14 cellular contexts compared by ENCODE assay signal in the genomic region with DNA sequence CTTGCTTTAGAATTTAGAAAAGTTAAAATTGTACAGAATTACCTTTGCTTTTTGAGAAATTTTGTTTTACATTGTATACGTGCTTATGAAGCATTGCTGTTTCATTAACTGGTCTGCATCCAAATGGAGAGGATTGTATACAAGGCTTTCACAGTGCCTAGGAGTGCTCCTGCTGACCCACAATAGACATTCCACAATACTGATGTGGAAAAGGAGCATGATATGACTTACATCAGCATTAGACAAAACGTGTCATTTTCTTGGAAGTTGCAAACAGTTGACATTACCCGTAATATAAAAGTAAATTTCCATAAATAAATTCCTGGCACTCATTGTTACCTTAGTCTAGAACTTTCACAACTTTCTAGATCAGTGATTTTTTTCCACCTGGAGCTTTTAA. TPM values are rescaled to one million over a fixed set of nuclear protein-coding genes. Genes with fewer than 3 reads are reported as not detected.
DNase-seq lines count a peak whose midpoint lies in the region; TF ChIP-seq lines count a peak whose summit lies in the region.
"Had no signal": no experiment of that assay in that cellular context is flagged by ENCODE, and none has a peak within 500 bp of the region (broad histone marks: within the 10 kb centered on the region; RNA-seq: fewer than 3 reads in every experiment).

No MANE protein-coding gene starts in this region.

- H3K36me3 Mint-ChIP-seq in osteocyte (ENCODE audit: unreplicated experiment) (no peaks in the 10 kb centered on the region), Caco-2 (ENCODE audit: insufficient read depth, unreplicated experiment) (no peaks in the 10 kb centered on the region)
- peaks cover 6% of the 10 kb centered on the region for H3K36me3 Mint-ChIP-seq in activated CD4-positive, alpha-beta memory T cell treated with anti-CD3 and anti-CD28 coated beads, Interleukin-2, amount 10 ng/mL, durations not matched to agents 7 days and 5 days (ENCODE audit: low read depth)

- H3K27me3 Mint-ChIP-seq in osteocyte (ENCODE audit: unreplicated experiment) (peaks cover 8% of the 10 kb centered on the region), Caco-2 (ENCODE audit: insufficient read depth, unreplicated experiment) (peaks cover 19% of the 10 kb centered on the region)
- H3K27me3 Mint-ChIP-seq in activated CD4-positive, alpha-beta memory T cell treated with anti-CD3 and anti-CD28 coated beads, Interleukin-2, amount 10 ng/mL, durations not matched to agents 7 days and 5 days, result peaks cover 19% of the 10 kb centered on the region

- H3K27ac Mint-ChIP-seq in osteocyte (ENCODE audit: unreplicated experiment) (no peak overlapping the region), Caco-2 (ENCODE audit: unreplicated experiment) (no peak overlapping the region)
- no peak overlapping the region for H3K27ac Mint-ChIP-seq in activated CD4-positive, alpha-beta memory T cell treated with anti-CD3 and anti-CD28 coated beads, Interleukin-2, amount 10 ng/mL, durations not matched to agents 7 days and 5 days

- no peaks in the 10 kb centered on the region for H3K9me3 ChIP-seq in esophagus muscularis mucosa
- no peaks in the 10 kb centered on the region for H3K9me3 ChIP-seq in Caco-2
- H3K9me3 ChIP-seq: ovary had no signal

- CTCF ChIA-PET in Caco-2 (lab: Charles Lee), result no interaction called here
- CTCF ChIA-PET in activated CD4-positive, alpha-beta memory T cell treated with anti-CD3 and anti-CD28 coated beads, Interleukin-2, amount 10 ng/mL, durations not matched to agents 7 days and 5 days (lab: Charles Lee), result no interaction called here

- no peak overlapping the region for H3K27ac ChIP-seq in esophagus muscularis mucosa (replicated peaks in 1 of 4)
- H3K27ac ChIP-seq: ovary had no signal

- H3K4me3 Mint-ChIP-seq in osteocyte (ENCODE audit: unreplicated experiment) (peak overlapping the region; percentile 89), Caco-2 (ENCODE audit: unreplicated experiment) (no peak overlapping the region)
- no peak overlapping the region for H3K4me3 Mint-ChIP-seq in activated CD4-positive, alpha-beta memory T cell treated with anti-CD3 and anti-CD28 coated beads, Interleukin-2, amount 10 ng/mL, durations not matched to agents 7 days and 5 days

- H3K4me1 ChIP-seq in esophagus muscularis mucosa, result peaks cover 18 to 37% (median 27%) of the 10 kb centered on the region in 4 donors
- no peaks in the 10 kb centered on the region for H3K4me1 ChIP-seq in Caco-2

- intact Hi-C loops in esophagus muscularis mucosa (cut with DNase I) (loop anchor here (5.0 to 10.0 kb wide), 4 partner anchors 111 to 373 kb away; no protein-coding TSS in a partner anchor), Caco-2 (cut with micrococcal nuclease; ENCODE audit: unreplicated experiment) (loop anchor here (10.0 kb wide), 1 partner anchor 211 kb away; no protein-coding TSS in a partner anchor)

- DNase-seq in EH (ENCODE audit: low read depth) (peak; percentile 47), NCI-H69 (lab: John Stamatoyannopoulos, UW) (peak; percentile 23), esophagus muscularis mucosa (ENCODE audit: extremely low spot score) (no peak), osteocyte (ENCODE audit: extremely low spot score, unreplicated experiment) (no peak), Caco-2 (no peak), NCI-H1436 (lab: John Stamatoyannopoulos, UW) (no peak), HuH-7 (ENCODE audit: low spot score) (no peak)
- no peak for DNase-seq in activated CD4-positive, alpha-beta memory T cell treated with anti-CD3 and anti-CD28 coated beads, Interleukin-2, amount 10 ng/mL, durations not matched to agents 7 days and 5 days
- DNase-seq: activated CD4-positive, alpha-beta T cell treated with anti-CD3 and anti-CD28 coated beads, Interleukin-2, amount 50 U/mL, for 4 hours; activated naive CD4-positive, alpha-beta T cell treated with anti-CD3 and anti-CD28 coated beads, Interleukin-2, amount 50 U/mL, for 16 hours; COR-L47; NCI-H1105 treated with DMSO at 0.1 percent for 48 hours; ovary; stimulated activated CD4-positive, alpha-beta T cell treated with anti-CD3 and anti-CD28 coated beads, Interleukin-4, amount 100 ng/mL, for 4 hours had no signal

- TF ChIP-seq CTCF in esophagus muscularis mucosa (IDR thresholded peaks at IDR 0.05) (no peak), osteocyte (IDR thresholded peaks at IDR 0.05) (no peak), Caco-2 (IDR thresholded peaks at IDR 0.05; ENCODE audit: insufficient read depth in 1 of 2, low read depth in 1 of 2, low read length in 1 of 2, severe bottlenecking in 1 of 2, unreplicated experiment in 1 of 2) (no peak)

- no peaks in the 10 kb centered on the region for H3K27me3 ChIP-seq in esophagus muscularis mucosa
- peaks cover 2% of the 10 kb centered on the region; the same call in 1 of the 2 replicates for H3K27me3 ChIP-seq in Caco-2 (replicated peaks; ENCODE audit: control insufficient read depth, insufficient read depth, low read length)
- H3K27me3 ChIP-seq: ovary had no signal

- H3K9me3 Mint-ChIP-seq in osteocyte (ENCODE audit: unreplicated experiment) (no peaks in the 10 kb centered on the region), Caco-2 (ENCODE audit: unreplicated experiment) (no peaks in the 10 kb centered on the region)
- H3K9me3 Mint-ChIP-seq in activated CD4-positive, alpha-beta memory T cell treated with anti-CD3 and anti-CD28 coated beads, Interleukin-2, amount 10 ng/mL, durations not matched to agents 7 days and 5 days, result no peaks in the 10 kb centered on the region

- peaks cover 23% of the 10 kb centered on the region for H3K4me1 Mint-ChIP-seq in osteocyte (ENCODE audit: unreplicated experiment)
- H3K4me1 Mint-ChIP-seq in Caco-2 (ENCODE audit: low read depth, unreplicated experiment), result peaks cover 8% of the 10 kb centered on the region
- H3K4me1 Mint-ChIP-seq in activated CD4-positive, alpha-beta memory T cell treated with anti-CD3 and anti-CD28 coated beads, Interleukin-2, amount 10 ng/mL, durations not matched to agents 7 days and 5 days, result peaks cover 6% of the 10 kb centered on the region

- POLR2A ChIA-PET in Caco-2 (lab: Charles Lee), result no interaction called here
- POLR2A ChIA-PET in activated CD4-positive, alpha-beta memory T cell treated with anti-CD3 and anti-CD28 coated beads, Interleukin-2, amount 10 ng/mL, durations not matched to agents 7 days and 5 days (lab: Charles Lee), result no interaction called here

- BruUV-seq in Caco-2 (replicated peaks; lab: Mats Ljungman, UMichigan), result no TSS peak

- H3K4me3 ChIP-seq in esophagus muscularis mucosa, result peak overlapping the region; percentile 73 to 93 (median 82)
- H3K4me3 ChIP-seq in Caco-2 (ENCODE audit: low read depth, low read length), result no peak overlapping the region

- H3K36me3 ChIP-seq in esophagus muscularis mucosa, result no peaks in the 10 kb centered on the region
- H3K36me3 ChIP-seq in Caco-2 (ENCODE audit: control insufficient read depth, insufficient read depth, low read length), result no peaks in the 10 kb centered on the region
- H3K36me3 ChIP-seq: ovary had no signal

- TF ChIP-seq EP300 in esophagus muscularis mucosa (IDR thresholded peaks at IDR 0.05), result no peak

- no peak for TF ChIP-seq POLR2A in esophagus muscularis mucosa (IDR thresholded peaks at IDR 0.05; ENCODE audit: low read depth)

- 38% methylated on average over 3 of the region's 3 CpGs for WGBS in esophagus muscularis mucosa

RNA-seq across cellular contexts. Expression of a gene that starts 1.9 kb away (rescaled TPM):
- total RNA-seq in esophagus muscularis mucosa (10 to 100 TPM; 10.4 to 18.7 (median 14.0) TPM), osteocyte (6.1 and 6.6 TPM in 2 replicates), Caco-2 (2022) (0.36 and 0.49 TPM in 2 replicates)
- not detected for total RNA-seq in activated CD4-positive, alpha-beta memory T cell treated with anti-CD3 and anti-CD28 coated beads, Interleukin-2, amount 10 ng/mL, durations not matched to agents 7 days and 5 days

Comparison
In these comparisons a context has a peak if more than half of its experiments do, and no peak if none do; other contexts are left out.
1. DNase-seq: peak in EH (single experiment) and NCI-H69 (single experiment); none in esophagus muscularis mucosa (single experiment), osteocyte (single experiment), Caco-2 (0 of 2), NCI-H1436 (single experiment), activated CD4-positive, alpha-beta memory T cell treated with anti-CD3 and anti-CD28 coated beads, Interleukin-2, amount 10 ng/mL, durations not matched to agents 7 days and 5 days (single experiment) and HuH-7 (single experiment).